In the genomic region with DNA sequence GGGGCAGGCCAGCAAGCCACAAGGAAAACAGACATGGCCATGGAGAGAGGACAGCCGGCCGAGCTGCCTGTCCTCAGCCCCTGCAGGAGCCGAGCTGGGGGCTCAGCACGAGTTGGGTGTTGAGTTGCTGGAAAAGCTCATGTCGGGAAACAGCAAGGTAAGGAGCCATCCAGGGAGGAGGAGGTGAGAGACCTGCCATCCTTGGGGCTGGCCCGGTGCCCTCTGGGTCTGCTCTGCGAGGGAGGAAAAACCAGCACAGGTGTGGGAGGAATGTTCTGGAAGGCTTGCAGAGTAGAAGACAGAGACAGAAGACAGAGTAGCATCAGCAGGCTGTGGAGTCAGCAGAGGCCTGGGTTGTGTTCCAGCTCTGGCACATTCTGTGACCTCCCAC, we compare ENCODE assay signal across 2 cellular contexts.
TF ChIP-seq lines count a peak whose summit lies in the region.

No MANE protein-coding gene starts in this region.

TF ChIP-seq in SK-N-SH, 30 proteins besides CTCF, POLR2A, EP300 and RAD21 (continued from another document):
- TF ChIP-seq, protein P1, sequence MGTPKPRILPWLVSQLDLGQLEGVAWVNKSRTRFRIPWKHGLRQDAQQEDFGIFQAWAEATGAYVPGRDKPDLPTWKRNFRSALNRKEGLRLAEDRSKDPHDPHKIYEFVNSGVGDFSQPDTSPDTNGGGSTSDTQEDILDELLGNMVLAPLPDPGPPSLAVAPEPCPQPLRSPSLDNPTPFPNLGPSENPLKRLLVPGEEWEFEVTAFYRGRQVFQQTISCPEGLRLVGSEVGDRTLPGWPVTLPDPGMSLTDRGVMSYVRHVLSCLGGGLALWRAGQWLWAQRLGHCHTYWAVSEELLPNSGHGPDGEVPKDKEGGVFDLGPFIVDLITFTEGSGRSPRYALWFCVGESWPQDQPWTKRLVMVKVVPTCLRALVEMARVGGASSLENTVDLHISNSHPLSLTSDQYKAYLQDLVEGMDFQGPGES (IDR thresholded peaks at IDR 0.05; ENCODE audit: low read depth, low read length), result no peak

TF ChIP-seq in SK-N-SH treated with all-trans-retinoic acid at 6 μM for 48 hours, 23 proteins besides CTCF, POLR2A, EP300 and RAD21 (continued from another document):
- TF ChIP-seq ZFP3 (CRISPR knock-in tag; IDR thresholded peaks at IDR 0.05), result no peak
- no peak for TF ChIP-seq ISL1 (CRISPR knock-in tag; IDR thresholded peaks at IDR 0.05)
